18 cellular contexts compared by ENCODE assay signal in genomic region chr20:33532753-33533459, GRCh38. TPM values are rescaled to one million over a fixed set of nuclear protein-coding genes. Genes with fewer than 3 reads are reported as not detected.
DNase-seq lines count a peak whose midpoint lies in the region; ATAC-seq and TF ChIP-seq lines count a peak whose summit lies in the region.
"Had no signal": no experiment of that assay in that cellular context is flagged by ENCODE, and none has a peak within 500 bp of the region (broad histone marks: within the 10 kb centered on the region; RNA-seq: fewer than 3 reads in every experiment).

No MANE protein-coding gene starts in this region.

- no peak overlapping the region for H3K4me3 Mint-ChIP-seq in memory B cell
- H3K4me3 Mint-ChIP-seq in T-helper 2 cell treated with Interferon-gamma antibody and Interleukin-4, amounts not matched to agents 5 μg/mL and 100 μg/mL, for 36 hours = no peak overlapping the region
- H3K4me3 Mint-ChIP-seq: endodermal cell; stimulated activated naive B cell treated with anti-CD40 and anti-IgM and Interleukin-4, amounts not matched to agents 10 μg/mL and 1 μg/mL and 100 μg/mL, for 72 hours; T-helper 17 cell had no signal

- H3K4me1 ChIP-seq in cardiac muscle cell (ENCODE audit: low read depth) (peaks cover 25% of the 10 kb centered on the region), right atrium auricular region (peaks cover 0 to 25% of the 10 kb centered on the region in 2 donors)

- no peaks in the 10 kb centered on the region for H3K9me3 Mint-ChIP-seq in memory B cell
- H3K9me3 Mint-ChIP-seq in T-helper 2 cell treated with Interferon-gamma antibody and Interleukin-4, amounts not matched to agents 5 μg/mL and 100 μg/mL, for 36 hours = peaks cover 4% of the 10 kb centered on the region

- H3K27me3 ChIP-seq in cardiac muscle cell (no peaks in the 10 kb centered on the region), right atrium auricular region (no peaks in the 10 kb centered on the region)
- H3K27me3 ChIP-seq: MG63 had no signal

- no peaks in the 10 kb centered on the region for H3K27me3 Mint-ChIP-seq in memory B cell
- H3K27me3 Mint-ChIP-seq in T-helper 2 cell treated with Interferon-gamma antibody and Interleukin-4, amounts not matched to agents 5 μg/mL and 100 μg/mL, for 36 hours (ENCODE audit: low read depth) = no peaks in the 10 kb centered on the region
- H3K27me3 Mint-ChIP-seq: stimulated activated naive B cell treated with anti-CD40 and anti-IgM and Interleukin-4, amounts not matched to agents 10 μg/mL and 1 μg/mL and 100 μg/mL, for 72 hours; T-helper 17 cell had no signal

- no peak for ATAC-seq in memory B cell (ENCODE audit: low read depth)
- ATAC-seq: stimulated activated naive B cell treated with anti-CD40 and anti-IgM and Interleukin-4, amounts not matched to agents 10 μg/mL and 1 μg/mL and 100 μg/mL, for 72 hours; T-helper 17 cell had no signal

- peaks cover 29% of the 10 kb centered on the region for H3K4me1 Mint-ChIP-seq in memory B cell
- H3K4me1 Mint-ChIP-seq in T-helper 2 cell treated with Interferon-gamma antibody and Interleukin-4, amounts not matched to agents 5 μg/mL and 100 μg/mL, for 36 hours (ENCODE audit: low read depth) = peaks cover 8% of the 10 kb centered on the region
- H3K4me1 Mint-ChIP-seq: endodermal cell had no signal

- H3K4me3 ChIP-seq in cardiac muscle cell (no peak overlapping the region), right atrium auricular region (no peak overlapping the region)
- H3K4me3 ChIP-seq: MG63, skin epidermis had no signal

- peaks cover 12% of the 10 kb centered on the region for H3K36me3 Mint-ChIP-seq in memory B cell
- H3K36me3 Mint-ChIP-seq in T-helper 2 cell treated with Interferon-gamma antibody and Interleukin-4, amounts not matched to agents 5 μg/mL and 100 μg/mL, for 36 hours (ENCODE audit: low read depth) = peaks cover 7% of the 10 kb centered on the region

- H3K36me3 ChIP-seq in cardiac muscle cell = no peaks in the 10 kb centered on the region
- H3K36me3 ChIP-seq in right atrium auricular region = no peaks in the 10 kb centered on the region
- H3K36me3 ChIP-seq: MG63 had no signal

- DNase-seq in cardiac muscle cell (ENCODE audit: low read depth in 1 of 2, low spot score in 1 of 2) (peak in 1 of 2 donors; percentile 55), right atrium auricular region (ENCODE audit: low spot score) (no peak), dermis blood vessel endothelial cell (peak; percentile 15), memory B cell (ENCODE audit: low spot score in 2 of 2) (no peak), NCI-H774 (lab: John Stamatoyannopoulos, UW) (no peak), AML-193 (lab: John Stamatoyannopoulos, UW) (no peak), RPMI8226 (no peak)
- DNase-seq in T-helper 2 cell treated with Interferon-gamma antibody and Interleukin-4, amounts not matched to agents 5 μg/mL and 100 μg/mL, for 36 hours (ENCODE audit: low spot score) = no peak
- DNase-seq: activated CD4-positive, CD25-positive, alpha-beta regulatory T cell treated with anti-CD3 and anti-CD28 coated beads, Interleukin-2, amount 50 U/mL, for 72 hours; activated naive CD4-positive, alpha-beta T cell treated with anti-CD3 and anti-CD28 coated beads, Interleukin-2, amount 50 U/mL, for 16 hours; endodermal cell; GF-D8; MG63; midbrain; NCI-H187 treated with DMSO at 0.1 percent for 48 hours; stimulated activated naive B cell treated with anti-CD40 and anti-IgM and Interleukin-4, amounts not matched to agents 10 μg/mL and 1 μg/mL and 100 μg/mL, for 72 hours; T-helper 17 cell had no signal

- no peaks in the 10 kb centered on the region for H3K9me3 ChIP-seq in cardiac muscle cell (ENCODE audit: low read depth)
- H3K9me3 ChIP-seq in right atrium auricular region = no peaks in the 10 kb centered on the region
- H3K9me3 ChIP-seq: MG63 had no signal

- no peak for TF ChIP-seq CTCF in cardiac muscle cell (IDR thresholded peaks at IDR 0.05; ENCODE audit: low read depth, low read length)
- no peak for TF ChIP-seq CTCF in right atrium auricular region (IDR thresholded peaks at IDR 0.05)

- H3K27ac ChIP-seq in cardiac muscle cell = peak overlapping the region; percentile 95
- no peak overlapping the region for H3K27ac ChIP-seq in right atrium auricular region

- H3K27ac Mint-ChIP-seq in memory B cell = peak overlapping the region; percentile 55
- no peak overlapping the region for H3K27ac Mint-ChIP-seq in T-helper 2 cell treated with Interferon-gamma antibody and Interleukin-4, amounts not matched to agents 5 μg/mL and 100 μg/mL, for 36 hours
- H3K27ac Mint-ChIP-seq: endodermal cell; stimulated activated naive B cell treated with anti-CD40 and anti-IgM and Interleukin-4, amounts not matched to agents 10 μg/mL and 1 μg/mL and 100 μg/mL, for 72 hours had no signal

RNA-seq across cellular contexts. Expression of gene CBFA2T2, which starts 43.0 kb away (rescaled TPM):
- total RNA-seq in cardiac muscle cell = 28.1 and 53.1 TPM in 2 replicates
- 36.7 and 57.0 TPM in 2 replicates for polyA plus RNA-seq in cardiac muscle cell
- total RNA-seq in right atrium auricular region = 10 to 100 TPM in 1 of 2 donors, 1 to 10 TPM in 1; 9.8 to 10.4 TPM
- 4.2 and 5.3 TPM in 2 replicates for total RNA-seq in dermis blood vessel endothelial cell
